ENCODE assay signal across 17 cellular contexts in genomic region chr20:46946181-46946624, GRCh38. TPM values are rescaled to one million over a fixed set of nuclear protein-coding genes. Genes with fewer than 3 reads are reported as not detected.
"Had no signal": no experiment of that assay in that cellular context is flagged by ENCODE, and none has a peak within 500 bp of the region (broad histone marks: within the 10 kb centered on the region; RNA-seq: fewer than 3 reads in every experiment).

No MANE protein-coding gene starts in this region.

- H3K9me3 ChIP-seq: body of pancreas, heart left ventricle, mucosa of descending colon, transverse colon had no signal

- H3K4me3 ChIP-seq: body of pancreas, heart left ventricle, mucosa of descending colon, SJCRH30, transverse colon had no signal

- H3K4me1 ChIP-seq: body of pancreas, SJCRH30 had no signal

- DNase-seq: activated CD4-positive, alpha-beta memory T cell treated with anti-CD3 and anti-CD28 coated beads, Interleukin-2, amount 10 ng/mL, durations not matched to agents 7 days and 5 days; activated CD4-positive, alpha-beta T cell treated with anti-CD3 and anti-CD28 coated beads for 36 hours; activated naive CD4-positive, alpha-beta T cell; activated T-cell treated with anti-CD3 and anti-CD28 coated beads, Interleukin-2, amount 50 U/mL, for 72 hours; body of pancreas; cerebellar nuclear complex; dermis blood vessel endothelial cell; foreskin melanocyte; heart left ventricle; mucosa of descending colon; naive thymus-derived CD8-positive, alpha-beta T cell; nucleus accumbens; SJCRH30; T1000; transverse colon had no signal

- ATAC-seq: activated CD4-positive, alpha-beta T cell treated with anti-CD3 and anti-CD28 coated beads for 36 hours; activated T-cell treated with anti-CD3 and anti-CD28 coated beads, Interleukin-2, amount 50 U/mL, for 72 hours; body of pancreas; left lobe of liver; naive thymus-derived CD8-positive, alpha-beta T cell had no signal

- H3K27me3 ChIP-seq: body of pancreas, heart left ventricle, SJCRH30, transverse colon had no signal

- H3K36me3 ChIP-seq: heart left ventricle, SJCRH30, transverse colon had no signal

- H3K27ac ChIP-seq: body of pancreas, SJCRH30, transverse colon had no signal

RNA-seq across cellular contexts. Expression of gene EYA2, which starts 51.6 kb away (rescaled TPM):
- total RNA-seq: activated CD4-positive, alpha-beta T cell treated with anti-CD3 and anti-CD28 coated beads for 36 hours; dermis blood vessel endothelial cell; naive thymus-derived CD8-positive, alpha-beta T cell; pulmonary artery endothelial cell had no signal
- polyA plus RNA-seq: naive thymus-derived CD8-positive, alpha-beta T cell had no signal
